In the genomic region with DNA sequence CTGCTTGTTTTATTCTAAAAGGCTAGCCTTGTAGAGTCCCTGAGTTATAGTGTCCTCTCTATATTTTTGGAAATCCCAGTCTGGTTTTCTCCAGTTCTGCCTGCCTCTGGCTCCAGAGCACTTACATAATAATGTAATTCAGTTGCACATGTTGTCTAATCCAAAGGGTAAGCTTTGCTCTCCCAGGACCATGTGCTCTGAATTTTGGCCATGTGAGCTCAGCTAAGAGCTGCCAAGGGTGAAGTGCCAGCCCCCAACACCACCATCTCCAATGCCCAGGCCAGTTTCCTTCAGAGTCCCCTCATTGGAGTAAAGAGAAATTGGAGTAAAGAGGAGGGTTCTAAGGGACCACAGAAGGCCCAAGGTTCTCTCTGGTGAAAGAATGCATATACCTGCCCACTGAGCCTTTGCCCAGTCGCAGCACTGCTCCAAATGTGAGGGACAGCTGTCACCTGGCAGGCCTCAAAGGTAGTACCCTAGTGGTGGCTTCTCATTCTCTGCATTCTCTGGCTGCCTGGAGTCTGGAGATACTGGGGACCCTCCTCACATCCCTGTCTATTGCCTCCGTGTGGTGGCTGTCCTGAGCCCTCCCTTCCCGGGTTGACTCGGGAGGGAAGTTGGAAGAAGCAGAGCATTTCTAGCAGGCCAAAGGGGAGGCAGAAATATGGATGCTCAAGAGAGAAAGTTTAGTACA, we compare ENCODE assay signal across 12 cellular contexts. TPM values are rescaled to one million over a fixed set of nuclear protein-coding genes. Genes with fewer than 3 reads are reported as not detected.
DNase-seq lines count a peak whose midpoint lies in the region; ATAC-seq, FAIRE-seq and TF ChIP-seq lines count a peak whose summit lies in the region.
"Had no signal": no experiment of that assay in that cellular context is flagged by ENCODE, and none has a peak within 500 bp of the region (broad histone marks: within the 10 kb centered on the region; RNA-seq: fewer than 3 reads in every experiment).

No MANE protein-coding gene starts in this region.

- BruUV-seq in OCI-LY7 (replicated peaks; lab: Mats Ljungman, UMichigan) = no TSS peak

- H3K9me3 ChIP-seq in OCI-LY7 (ENCODE audit: low read length) (no peaks in the 10 kb centered on the region), right cardiac atrium (ENCODE audit: control insufficient read depth, low read length) (no peaks in the 10 kb centered on the region)

- H3K36me3 ChIP-seq in OCI-LY7 (ENCODE audit: insufficient read depth, low read length) = peaks cover 11% of the 10 kb centered on the region; the same call in 1 of the 2 replicates

- CTCF ChIA-PET in OCI-LY7 (lab: Charles Lee; ENCODE audit: unreplicated experiment) = interaction anchor here (1.5 kb wide), 1 partner anchor 9 kb away, joined by 3 read pairs; no protein-coding TSS in a partner anchor

- WGBS in right cardiac atrium = 41% methylated on average over 4 of the region's 4 CpGs

- no peak for FAIRE-seq in urothelium cell line (lab: Jason Lieb, UNC)

- peaks cover 69% of the 10 kb centered on the region for H3K79me2 ChIP-seq in OCI-LY7 (ENCODE audit: insufficient read depth, low read depth, low read length)

- peak; percentile 12 for ATAC-seq in GM19324 (IDR thresholded peaks at IDR 0.05; ENCODE audit: low FRiP score, unreplicated experiment)
- ATAC-seq in right cardiac atrium = peak in 1 of 2 donors; percentile 8

- no peaks in the 10 kb centered on the region for H3K9me2 ChIP-seq in OCI-LY7 (ENCODE audit: insufficient read depth, low read length)

- POLR2A ChIA-PET in OCI-LY7 (lab: Charles Lee) = interaction anchor here (0.6 to 2.6 kb wide), 5 partner anchors 8 to 775 kb away, joined by 3 to 13 read pairs (median 4); no protein-coding TSS in a partner anchor

- peaks cover 34% of the 10 kb centered on the region for H4K20me1 ChIP-seq in OCI-LY7 (ENCODE audit: insufficient read depth, low read length)

- DNase-seq in OCI-LY7 (ENCODE audit: low spot score) = no peak
- peak in 1 of 3 donors; percentile 36 for DNase-seq in right cardiac atrium
- no peak for DNase-seq in foreskin melanocyte
- DNase-seq in urothelium cell line (ENCODE audit: low spot score) = no peak
- DNase-seq in amniotic stem cell (lab: John Stamatoyannopoulos, UW) = no peak
- DNase-seq in NCI-H2029 (lab: John Stamatoyannopoulos, UW) = no peak
- DNase-seq: activated CD4-positive, CD25-positive, alpha-beta regulatory T cell treated with anti-CD3 and anti-CD28 coated beads, Interleukin-2, amount 50 U/mL, for 72 hours; Calu3; stimulated activated CD4-positive, alpha-beta T cell treated with anti-CD3 and anti-CD28 coated beads, Interleukin-4, amount 100 ng/mL, for 1 hour had no signal

- H3K27ac ChIP-seq in OCI-LY7 (ENCODE audit: low read depth, low read length, poor library complexity, severe bottlenecking) (peak overlapping the region; percentile 27), right cardiac atrium (ENCODE audit: low read length) (peak overlapping the region; percentile 98), skin epidermis (peak overlapping the region in 12 of 21 experiments; percentile 1 to 75 (median 48))
- H3K27ac ChIP-seq: epithelial cell of prostate had no signal

- intact Hi-C loops in OCI-LY7 (cut with micrococcal nuclease; ENCODE audit: unreplicated experiment) = no loop called here
- intact Hi-C loops in right cardiac atrium (cut with DNase I) = no loop called here

- TF ChIP-seq CTCF in OCI-LY7 (conservative IDR thresholded peaks at IDR 0.05; ENCODE audit: low read length) = no peak

- H3K4me3 ChIP-seq in OCI-LY7 (ENCODE audit: low read depth, low read length, poor library complexity, severe bottlenecking) = peak overlapping the region; percentile 35
- no peak overlapping the region for H3K4me3 ChIP-seq in right cardiac atrium (ENCODE audit: low read length)
- no peak overlapping the region for H3K4me3 ChIP-seq in skin epidermis

- peak overlapping the region; percentile 70 for H3K4me2 ChIP-seq in OCI-LY7 (ENCODE audit: low read length)

- H3K27me3 ChIP-seq in right cardiac atrium (ENCODE audit: control insufficient read depth, insufficient read depth) = no peaks in the 10 kb centered on the region

- peaks cover 43% of the 10 kb centered on the region for H3K4me1 ChIP-seq in OCI-LY7 (ENCODE audit: insufficient read depth, low read length, poor library complexity, severe bottlenecking)
- peaks cover 26% of the 10 kb centered on the region for H3K4me1 ChIP-seq in right cardiac atrium (ENCODE audit: control insufficient read depth, insufficient read depth, low read length)

- H2AFZ ChIP-seq in OCI-LY7 (ENCODE audit: low read length) = no peak overlapping the region

RNA-seq across cellular contexts. Expression of gene CRY2, which starts 4.9 kb away (rescaled TPM):
- total RNA-seq in OCI-LY7 (2014; rRNA removed; shearing (Covaris generic)) = 19.2 and 24.5 TPM in 2 replicates
- total RNA-seq in OCI-LY7 (2022) (24.6 and 27.2 TPM in 2 replicates), right cardiac atrium (10 to 100 TPM; 67.7 to 82.1 (median 74.4) TPM)
- polyA plus RNA-seq in right cardiac atrium = 34.3 TPM

RNA-seq across cellular contexts. Expression of gene MAPK8IP1, which starts 33.3 kb away (rescaled TPM):
- 2.2 and 2.9 TPM in 2 replicates for total RNA-seq in OCI-LY7 (2014; rRNA removed; shearing (Covaris generic))
- total RNA-seq in OCI-LY7 (2022) (1.5 and 2.2 TPM in 2 replicates), right cardiac atrium (1 to 10 TPM; 5.8 to 7.4 (median 6.3) TPM)
- polyA plus RNA-seq in right cardiac atrium = 6.4 TPM

RNA-seq across cellular contexts. Expression of gene SLC35C1, which starts 47.2 kb away (rescaled TPM):
- total RNA-seq in OCI-LY7 (2014; rRNA removed; shearing (Covaris generic)) = 2.1 and 3.3 TPM in 2 replicates
- total RNA-seq in OCI-LY7 (2022) = 7.9 and 9.2 TPM in 2 replicates
- total RNA-seq in right cardiac atrium = 10 to 100 TPM in 1 of 4 donors, 1 to 10 TPM in 3; 7.6 to 11.4 (median 9.0) TPM
- 7.3 TPM for polyA plus RNA-seq in right cardiac atrium

RNA-seq across cellular contexts. Expression of gene FREY1, which starts 54.9 kb away (rescaled TPM):
- 2.4 and 3.3 TPM in 2 replicates for total RNA-seq in OCI-LY7 (2014; rRNA removed; shearing (Covaris generic))
- total RNA-seq in OCI-LY7 (2022) = 3.7 and 4.3 TPM in 2 replicates
- total RNA-seq in right cardiac atrium = under 1 TPM in 3 of 4 donors, not detected in 1; 0.42 to 0.68 (median 0.50) TPM
- polyA plus RNA-seq in right cardiac atrium = 0.18 TPM

Comparison
In these comparisons a context has a peak if more than half of its experiments do, and no peak if none do; other contexts are left out.
1. H3K27ac ChIP-seq: peak in every context shown above with its lines; median percentile 98 in right cardiac atrium; 48 in skin epidermis; 27 in OCI-LY7.